Comparison of ENCODE assay signal across 10 cellular contexts in genomic region chr11:27468643-27469332, GRCh38. TPM values are rescaled to one million over a fixed set of nuclear protein-coding genes. Genes with fewer than 3 reads are reported as not detected.
DNase-seq lines count a peak whose midpoint lies in the region; ATAC-seq, FAIRE-seq and TF ChIP-seq lines count a peak whose summit lies in the region.
"Had no signal": no experiment of that assay in that cellular context is flagged by ENCODE, and none has a peak within 500 bp of the region (broad histone marks: within the 10 kb centered on the region; RNA-seq: fewer than 3 reads in every experiment).

No MANE protein-coding gene starts in this region.

- H3K9me3 Mint-ChIP-seq in HFFc6: no peaks in the 10 kb centered on the region
- H3K9me3 Mint-ChIP-seq: central memory CD8-positive, alpha-beta T cell had no signal

- DNase-seq in HFFc6 (peak; percentile 87), astrocyte of the spinal cord (ENCODE audit: low read depth, low spot score) (peak; percentile 44), small intestine (peak; percentile 73), NCI-H1694 treated with DMSO at 0.1 percent for 48 hours (lab: John Stamatoyannopoulos, UW) (no peak)
- no peak for DNase-seq in activated effector memory CD4-positive, alpha-beta T cell treated with Interleukin-2 at 50 U/mL for 16 hours
- DNase-seq: activated CD4-positive, alpha-beta T cell treated with anti-CD3 and anti-CD28 coated beads, Interleukin-2, amount 50 U/mL, for 48 hours had no signal

- H3K4me3 ChIP-seq in astrocyte of the spinal cord (ENCODE audit: low read depth, low read length) (no peak overlapping the region), iPS-20b (ENCODE audit: low read length) (peak overlapping the region; percentile 99), small intestine (ENCODE audit: low read depth in 1 of 2, low read length in 2 of 2) (peak overlapping the region; percentile 17 to 21)

- in situ Hi-C loops in astrocyte of the spinal cord (cut with HindIII; ENCODE audit: low sequenced_read_pairs): no loop called here

- ATAC-seq in GM21367 (IDR thresholded peaks at IDR 0.05; ENCODE audit: unreplicated experiment): no peak
- ATAC-seq in GM21515 (IDR thresholded peaks at IDR 0.05; ENCODE audit: unreplicated experiment): no peak

- H3K4me1 Mint-ChIP-seq in HFFc6 (ENCODE audit: low read depth): peaks cover 84% of the 10 kb centered on the region

- no peaks in the 10 kb centered on the region for H3K36me3 Mint-ChIP-seq in HFFc6 (ENCODE audit: low read depth)

- H3K36me3 ChIP-seq in iPS-20b (ENCODE audit: insufficient read depth, low read depth, low read length): peaks cover 7% of the 10 kb centered on the region; the same call in 1 of the 2 replicates
- H3K36me3 ChIP-seq in small intestine (ENCODE audit: control insufficient read depth in 2 of 2, insufficient read depth in 2 of 2, low read length in 2 of 2): no peaks in the 10 kb centered on the region

- WGBS in small intestine, 3 donors: 16 to 61% (median 32%) methylated on average over 10 of the region's 10 CpGs

- peak overlapping the region; percentile 78 for H3K4me3 Mint-ChIP-seq in HFFc6
- H3K4me3 Mint-ChIP-seq: central memory CD8-positive, alpha-beta T cell had no signal

- peak overlapping the region; percentile 29; the same call in 1 of the 2 replicates for H3K9ac ChIP-seq in iPS-20b (ENCODE audit: low read depth, low read length)

- H3K4me1 ChIP-seq in iPS-20b (ENCODE audit: insufficient read depth, low read length): peaks cover 43% of the 10 kb centered on the region
- H3K4me1 ChIP-seq in small intestine (ENCODE audit: control insufficient read depth in 2 of 2, insufficient read depth in 1 of 2, low read depth in 1 of 2, low read length in 1 of 2): peaks cover 2 to 11% of the 10 kb centered on the region in 2 donors

- peaks cover 11% of the 10 kb centered on the region; the same call in 1 of the 2 replicates for H3K27me3 ChIP-seq in iPS-20b (ENCODE audit: insufficient read depth, low read length)
- H3K27me3 ChIP-seq in small intestine (ENCODE audit: control insufficient read depth in 2 of 2, insufficient read depth in 2 of 2, low read length in 2 of 2): no peaks in the 10 kb centered on the region

- H3K27ac ChIP-seq in iPS-20b (ENCODE audit: low read length) (no peak overlapping the region), small intestine (ENCODE audit: low read depth in 1 of 2, low read length in 1 of 2) (peak overlapping the region; percentile 71 to 81)

- no peak for TF ChIP-seq CTCF in HFFc6 (IDR thresholded peaks at IDR 0.05)
- no peak for TF ChIP-seq CTCF in astrocyte of the spinal cord (IDR thresholded peaks at IDR 0.05; ENCODE audit: low read depth, low read length)

- peaks cover 2% of the 10 kb centered on the region for H3K27me3 Mint-ChIP-seq in HFFc6 (ENCODE audit: insufficient read depth)

- peak overlapping the region; percentile 98 for H3K27ac Mint-ChIP-seq in HFFc6

- H3K9me3 ChIP-seq in iPS-20b (ENCODE audit: insufficient read depth, low read depth, low read length): no peaks in the 10 kb centered on the region
- H3K9me3 ChIP-seq in small intestine (ENCODE audit: control insufficient read depth, low read depth): no peaks in the 10 kb centered on the region

- no peak for FAIRE-seq in small intestine (lab: Jason Lieb, UNC)

RNA-seq across cellular contexts. Expression of gene LGR4, which starts 3.8 kb away (rescaled TPM):
- 10 to 100 TPM; 13.9 to 20.2 (median 17.7) TPM for total RNA-seq in HFFc6 (2021; fragmentation: NEBNext Ultra II Directional; extraction: Animal tissue kit (Norgen Biotek cat#: 25700))
- polyA plus RNA-seq in small intestine: 10 to 100 TPM in 2 of 3 donors, 1 to 10 TPM in 1; 5.9 to 20.5 (median 10.1) TPM

RNA-seq across cellular contexts. Expression of gene LIN7C, which starts 37.8 kb away (rescaled TPM):
- total RNA-seq in HFFc6 (2021; fragmentation: NEBNext Ultra II Directional; extraction: Animal tissue kit (Norgen Biotek cat#: 25700)): 10 to 100 TPM; 53.7 to 64.4 (median 60.2) TPM
- 10 to 100 TPM in 1 of 3 donors, 1 to 10 TPM in 2; 7.3 to 13.8 (median 8.9) TPM for polyA plus RNA-seq in small intestine

Comparison
In these comparisons a context has a peak if more than half of its experiments do, and no peak if none do; other contexts are left out.
1. DNase-seq: peak in HFFc6 (single experiment), astrocyte of the spinal cord (single experiment) and small intestine (single experiment); none in NCI-H1694 treated with DMSO at 0.1 percent for 48 hours (single experiment) and activated effector memory CD4-positive, alpha-beta T cell treated with Interleukin-2 at 50 U/mL for 16 hours (single experiment).